In genomic region chr3:27614592-27614991, GRCh38 we compare ENCODE assay signal across 22 cellular contexts.
"Had no signal": no experiment of that assay in that cellular context is flagged by ENCODE, and none has a peak within 500 bp of the region (broad histone marks: within the 10 kb centered on the region; RNA-seq: fewer than 3 reads in every experiment).

No MANE protein-coding gene starts in this region.

- H3K4me3 Mint-ChIP-seq: activated CD8-positive, alpha-beta T cell treated with anti-CD3 and anti-CD28 coated beads, Interleukin-2, amount 10 ng/mL, durations not matched to agents 7 days and 5 days; activated naive CD4-positive, alpha-beta T cell treated with anti-CD3 and anti-CD28 coated beads, Interleukin-2, amount 50 U/mL, for 24 hours; memory B cell; nephron; stimulated activated naive CD8-positive, alpha-beta T cell treated with anti-CD3 and anti-CD28 coated beads, Interleukin-15, Interleukin-2, amounts not matched to agents 100 ng/mL and 50 ng/mL, for 24 hours; T-helper 2 cell treated with Interferon-gamma antibody and Interleukin-4, amounts not matched to agents 5 μg/mL and 100 μg/mL, for 36 hours had no signal

- DNase-seq: activated CD4-positive, alpha-beta T cell treated with anti-CD3 and anti-CD28 coated beads, Interleukin-2, amount 50 U/mL, for 1 hour; activated CD4-positive, CD25-positive, alpha-beta regulatory T cell treated with anti-CD3 and anti-CD28 coated beads, Interleukin-2, amount 50 U/mL, for 72 hours; activated CD8-positive, alpha-beta T cell treated with anti-CD3 and anti-CD28 coated beads, Interleukin-2, amount 10 ng/mL, durations not matched to agents 7 days and 5 days; activated gamma-delta T cell treated with Interleukin-2 at 50 U/mL for 16 hours; activated T-cell treated with anti-CD3 and anti-CD28 coated beads, Interleukin-2, amount 50 U/mL, for 1 hour; aorta; central memory CD4-positive, alpha-beta T cell; heart left ventricle; islet precursor cell; left cardiac atrium; right cardiac atrium; stimulated activated CD4-positive, alpha-beta T cell treated with anti-CD3 and anti-CD28 coated beads, Interleukin-4, amount 100 ng/mL, for 24 hours; substantia nigra; WERI-Rb-1 had no signal

- H2AFZ ChIP-seq: parathyroid adenoma had no signal

- H3K4me1 ChIP-seq: parathyroid adenoma, tibial nerve had no signal

- H3K27me3 ChIP-seq: heart left ventricle, neutrophil, tibial nerve had no signal

- H3K9ac ChIP-seq: parathyroid adenoma had no signal

- ATAC-seq: activated CD8-positive, alpha-beta T cell treated with anti-CD3 and anti-CD28 coated beads, Interleukin-2, amount 10 ng/mL, durations not matched to agents 7 days and 5 days; heart left ventricle; left cardiac atrium; right cardiac atrium had no signal

- H3K79me2 ChIP-seq: parathyroid adenoma had no signal

- H3K27ac Mint-ChIP-seq: activated CD8-positive, alpha-beta T cell treated with anti-CD3 and anti-CD28 coated beads, Interleukin-2, amount 10 ng/mL, durations not matched to agents 7 days and 5 days; activated naive CD4-positive, alpha-beta T cell treated with anti-CD3 and anti-CD28 coated beads, Interleukin-2, amount 50 U/mL, for 24 hours; memory B cell; nephron; stimulated activated naive CD8-positive, alpha-beta T cell treated with anti-CD3 and anti-CD28 coated beads, Interleukin-15, Interleukin-2, amounts not matched to agents 100 ng/mL and 50 ng/mL, for 24 hours; T-helper 2 cell treated with Interferon-gamma antibody and Interleukin-4, amounts not matched to agents 5 μg/mL and 100 μg/mL, for 36 hours had no signal

- H3K4me1 Mint-ChIP-seq: activated naive CD4-positive, alpha-beta T cell treated with anti-CD3 and anti-CD28 coated beads, Interleukin-2, amount 50 U/mL, for 24 hours had no signal

- H3K9me3 ChIP-seq: neutrophil had no signal

- H3K27ac ChIP-seq: heart left ventricle, neutrophil, parathyroid adenoma, tibial nerve, WERI-Rb-1 had no signal

- H3K36me3 ChIP-seq: heart left ventricle, neutrophil, tibial nerve, WERI-Rb-1 had no signal

- H3K27me3 Mint-ChIP-seq: activated naive CD4-positive, alpha-beta T cell treated with anti-CD3 and anti-CD28 coated beads, Interleukin-2, amount 50 U/mL, for 24 hours; memory B cell; stimulated activated naive CD8-positive, alpha-beta T cell treated with anti-CD3 and anti-CD28 coated beads, Interleukin-15, Interleukin-2, amounts not matched to agents 100 ng/mL and 50 ng/mL, for 24 hours had no signal

- H3K4me3 ChIP-seq: heart left ventricle, tibial nerve had no signal
